Comparison of ENCODE assay signal across 8 cellular contexts in genomic region chr12:70576341-70577282, GRCh38.
DNase-seq lines count a peak whose midpoint lies in the region; ATAC-seq and TF ChIP-seq lines count a peak whose summit lies in the region.

No MANE protein-coding gene starts in this region.

- H3K4me3 Mint-ChIP-seq in neural crest cell: no peak overlapping the region

- in situ Hi-C loops in SK-MEL-5 (cut with HindIII; ENCODE audit: low pct_unique_long_range_greater_than_20kb, low sequenced_read_pairs): loop anchor here (25.0 kb wide), 1 partner anchor 689 kb away; no protein-coding TSS in a partner anchor

- no peak overlapping the region for H3K27ac ChIP-seq in esophagus squamous epithelium

- H3K27me3 Mint-ChIP-seq in neural crest cell (ENCODE audit: low read depth): no peaks in the 10 kb centered on the region

- H3K9me3 ChIP-seq in esophagus squamous epithelium: no peaks in the 10 kb centered on the region

- no peaks in the 10 kb centered on the region for H3K36me3 Mint-ChIP-seq in neural crest cell (ENCODE audit: low read depth)

- ATAC-seq in GM21619 (IDR thresholded peaks at IDR 0.05; ENCODE audit: unreplicated experiment) (peak; percentile 83), HG02981 (IDR thresholded peaks at IDR 0.05; ENCODE audit: unreplicated experiment) (no peak), HG03469 (IDR thresholded peaks at IDR 0.05; ENCODE audit: unreplicated experiment) (no peak)

- H3K4me3 ChIP-seq in esophagus squamous epithelium: no peak overlapping the region

- no peaks in the 10 kb centered on the region for H3K4me1 ChIP-seq in esophagus squamous epithelium

- peaks cover 3% of the 10 kb centered on the region for H3K4me1 Mint-ChIP-seq in neural crest cell

- no peaks in the 10 kb centered on the region for H3K36me3 ChIP-seq in esophagus squamous epithelium

- H3K27ac Mint-ChIP-seq in neural crest cell (ENCODE audit: unreplicated experiment): peak overlapping the region; percentile 43

- H3K9me3 Mint-ChIP-seq in neural crest cell: no peaks in the 10 kb centered on the region

- TF ChIP-seq POLR2A in esophagus squamous epithelium (IDR thresholded peaks at IDR 0.05): no peak

- intact Hi-C loops in esophagus squamous epithelium (cut with DNase I): loop anchor here (2.0 to 5.0 kb wide), 2 partner anchors 674 to 696 kb away; no protein-coding TSS in a partner anchor

- WGBS in esophagus squamous epithelium, 2 donors: 56 to 61% methylated on average over 16 to 18 of the region's 19 CpGs

- DNase-seq in DMS153 treated with DMSO at 0.1 percent for 48 hours (lab: John Stamatoyannopoulos, UW; ENCODE audit: unreplicated experiment): peak; percentile 13
- peak; percentile 60 for DNase-seq in NCI-H1092 (lab: John Stamatoyannopoulos, UW)
- DNase-seq in SK-MEL-5 (ENCODE audit: low read depth, low spot score): peak; percentile 85
- no peak for DNase-seq in esophagus squamous epithelium (lab: John Stamatoyannopoulos, UW)
- DNase-seq in neural crest cell (ENCODE audit: low read depth, low spot score): no peak

- peak; percentile 29 to 81 (median 73) for TF ChIP-seq CTCF in esophagus squamous epithelium (IDR thresholded peaks at IDR 0.05)
- peak; percentile 91 for TF ChIP-seq CTCF in neural crest cell (conservative IDR thresholded peaks at IDR 0.05)

- no peaks in the 10 kb centered on the region for H3K27me3 ChIP-seq in esophagus squamous epithelium

Comparison
In these comparisons a context has a peak if more than half of its experiments do, and no peak if none do; other contexts are left out.
1. DNase-seq: peak in DMS153 treated with DMSO at 0.1 percent for 48 hours (single experiment), NCI-H1092 (single experiment) and SK-MEL-5 (single experiment); none in esophagus squamous epithelium (single experiment) and neural crest cell (single experiment).